Comparison of ENCODE assay signal across 10 cellular contexts in the genomic region with DNA sequence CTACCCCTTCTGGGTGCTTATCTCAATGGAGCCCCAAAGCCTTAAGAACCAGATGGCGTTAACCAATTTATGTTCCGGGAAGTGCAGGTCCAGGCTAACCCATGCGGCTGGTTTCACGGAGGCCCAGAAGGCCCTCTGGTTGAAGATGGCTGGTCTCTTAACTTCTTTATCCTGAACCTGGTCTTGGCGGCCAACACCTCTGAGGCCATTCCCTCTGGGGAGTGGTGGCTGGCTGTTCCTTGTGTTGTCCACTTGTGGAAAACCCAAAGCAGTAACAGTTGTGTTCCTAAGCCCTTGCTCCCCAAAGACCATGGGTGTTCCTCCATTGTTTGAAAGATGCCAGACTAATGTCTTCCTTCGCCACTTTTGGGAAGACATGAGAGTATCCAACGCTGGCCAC. TPM values are rescaled to one million over a fixed set of nuclear protein-coding genes. Genes with fewer than 3 reads are reported as not detected.
DNase-seq lines count a peak whose midpoint lies in the region; TF ChIP-seq lines count a peak whose summit lies in the region.
"Had no signal": no experiment of that assay in that cellular context is flagged by ENCODE, and none has a peak within 500 bp of the region (broad histone marks: within the 10 kb centered on the region; RNA-seq: fewer than 3 reads in every experiment).

No MANE protein-coding gene starts in this region.

- TF ChIP-seq EP300 in transverse colon (IDR thresholded peaks at IDR 0.05; ENCODE audit: low read depth): no peak

- 99% methylated on average over 7 of the region's 7 CpGs; no CpG with 5 or more reads in 1 of the 2 donors for WGBS in transverse colon (ENCODE audit: low coverage in 1 of 2), 2 donors

- no peaks in the 10 kb centered on the region for H3K36me3 Mint-ChIP-seq in nephron progenitor cell (ENCODE audit: low read depth)

- H3K4me1 ChIP-seq in KMS-11 (ENCODE audit: low read depth, poor library complexity, severe bottlenecking) (peaks cover 10% of the 10 kb centered on the region), transverse colon (peaks cover 0 to 10% (median 2%) of the 10 kb centered on the region in 4 donors)

- in situ Hi-C loops in transverse colon (cut with MboI; ENCODE audit: low pct_ligation_motif_present in 1 of 4, low pct_unique_long_range_greater_than_20kb in 1 of 4, low sequenced_read_pairs in 3 of 4): loop anchor here (25.0 kb wide), 1 partner anchor 266 kb away; a partner anchor contains a TSS

- H3K27ac ChIP-seq in C4-2B (peak overlapping the region; percentile 88), KMS-11 (no peak overlapping the region), dorsolateral prefrontal cortex (peak overlapping the region in 2 of 59 donors; percentile 10 to 19), transverse colon (no peak overlapping the region)

- TF ChIP-seq POLR2A in transverse colon (IDR thresholded peaks at IDR 0.05): no peak

- H3K4me2 ChIP-seq in KMS-11: peak overlapping the region; percentile 51

- no peak overlapping the region for H3K9ac ChIP-seq in KMS-11

- H3K27me3 ChIP-seq in KMS-11 (ENCODE audit: insufficient read depth, low read depth): no peaks in the 10 kb centered on the region
- peaks cover 0 to 22% (median 0%) of the 10 kb centered on the region in 45 donors for H3K27me3 ChIP-seq in dorsolateral prefrontal cortex
- H3K27me3 ChIP-seq in transverse colon: no peaks in the 10 kb centered on the region

- peaks cover 45% of the 10 kb centered on the region; the same call in 1 of the 2 replicates for H3K79me2 ChIP-seq in KMS-11 (ENCODE audit: insufficient read depth, low read depth)

- H3K27ac Mint-ChIP-seq in nephron progenitor cell: no peak overlapping the region

- H3K36me3 ChIP-seq in KMS-11 (ENCODE audit: insufficient read depth): no peaks in the 10 kb centered on the region
- no peaks in the 10 kb centered on the region for H3K36me3 ChIP-seq in transverse colon

- intact Hi-C loops in dorsolateral prefrontal cortex (cut with DNase I): no loop called here
- intact Hi-C loops in transverse colon (cut with DNase I; ENCODE audit: low total_unique reads): no loop called here

- H4K20me1 ChIP-seq in KMS-11 (ENCODE audit: insufficient read depth): no peaks in the 10 kb centered on the region

- peaks cover 36% of the 10 kb centered on the region for H3K27me3 Mint-ChIP-seq in nephron progenitor cell (ENCODE audit: low read depth, poor library complexity)

- H2AFZ ChIP-seq in KMS-11 (ENCODE audit: low read depth): no peak overlapping the region

- peak overlapping the region; percentile 74 for H3K4me3 Mint-ChIP-seq in nephron progenitor cell

- H3K4me1 Mint-ChIP-seq in nephron progenitor cell: no peaks in the 10 kb centered on the region

- peaks cover 12% of the 10 kb centered on the region for H3K9me3 Mint-ChIP-seq in nephron progenitor cell

- no peak overlapping the region for H3K4me3 ChIP-seq in KMS-11 (IDR thresholded peaks at IDR 0.05; ENCODE audit: insufficient read depth, low read depth, low read length)
- H3K4me3 ChIP-seq in dorsolateral prefrontal cortex: peak overlapping the region in 55 of 59 donors; percentile 14 to 78 (median 51)
- peak overlapping the region in 2 of 4 donors; percentile 59 to 63 for H3K4me3 ChIP-seq in transverse colon

- DNase-seq in dorsolateral prefrontal cortex: no peak
- no peak for DNase-seq in nephron progenitor cell
- DNase-seq in inferior parietal cortex (ENCODE audit: extremely low spot score): no peak
- DNase-seq in NCI-H2227 treated with DMSO at 0.1 percent for 48 hours (lab: John Stamatoyannopoulos, UW): no peak
- no peak for DNase-seq in stimulated activated naive CD4-positive, alpha-beta T cell treated with Interleukin-2 at 50 U/mL for 16 hours (lab: John Stamatoyannopoulos, UW)
- DNase-seq in transverse colon: no peak
- DNase-seq: GDM1, NCI-H2171 treated with DMSO at 0.1 percent for 48 hours had no signal

- H3K9me3 ChIP-seq in transverse colon: no peaks in the 10 kb centered on the region

- TF ChIP-seq CTCF in C4-2B (conservative IDR thresholded peaks at IDR 0.05): no peak
- TF ChIP-seq CTCF in KMS-11 (conservative IDR thresholded peaks at IDR 0.05; ENCODE audit: low read depth, low read length): no peak
- TF ChIP-seq CTCF in dorsolateral prefrontal cortex (IDR thresholded peaks at IDR 0.05 in 54 of 56, conservative IDR thresholded peaks at IDR 0.05 in 2 of 56; ENCODE audit: low read depth in 1 of 56, partially characterized antibody in 56 of 56): no peak
- no peak for TF ChIP-seq CTCF in nephron progenitor cell (IDR thresholded peaks at IDR 0.05)
- no peak for TF ChIP-seq CTCF in transverse colon (IDR thresholded peaks at IDR 0.05)

RNA-seq across cellular contexts. Expression of a gene that starts 1.5 kb away (rescaled TPM):
- total RNA-seq in dorsolateral prefrontal cortex (100 to 1,000 TPM in 12 of 120 experiments, 10 to 100 TPM in 108; 37.3 to 119 (median 82.8) TPM), transverse colon (1 to 10 TPM in 3 of 4 donors, under 1 TPM in 1; 0.80 to 3.5 (median 2.3) TPM)

Comparison
In these comparisons a context has a peak if more than half of its experiments do, and no peak if none do; other contexts are left out.
1. RNA of a gene that starts 1.5 kb away (total RNA-seq): 37.3 to 119 TPM in dorsolateral prefrontal cortex; 0.80 to 3.5 TPM in transverse colon; every median in the first group is over 4 times any median in the second.